ENCODE assay signal across 22 cellular contexts in the genomic region with DNA sequence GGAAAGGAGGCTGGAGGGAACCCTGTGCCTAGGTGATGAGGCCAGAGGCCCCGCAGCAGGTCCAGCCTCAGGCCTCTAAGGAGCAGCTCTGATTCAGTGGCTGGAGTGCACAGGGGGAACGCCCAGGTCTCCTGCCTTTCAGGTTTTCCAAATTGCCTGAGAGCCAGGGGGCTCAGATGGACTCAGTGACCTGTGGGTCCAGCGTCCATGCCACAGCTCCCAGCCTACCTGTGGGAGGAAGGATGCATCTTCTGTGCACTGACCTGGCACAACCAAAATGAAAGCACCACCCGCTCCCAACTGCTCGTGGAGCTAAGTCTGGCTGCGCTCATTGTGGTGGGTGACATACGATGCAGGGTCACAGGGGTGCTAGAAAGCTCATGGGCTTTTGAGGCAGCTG.
"Had no signal": no experiment of that assay in that cellular context is flagged by ENCODE, and none has a peak within 500 bp of the region (broad histone marks: within the 10 kb centered on the region; RNA-seq: fewer than 3 reads in every experiment).

No MANE protein-coding gene starts in this region.

- H3K4me1 ChIP-seq: prostate gland, tibial nerve, upper lobe of left lung had no signal

- DNase-seq: heart right ventricle; islet precursor cell; left ventricle myocardium inferior; naive B cell; natural killer cell; nephron progenitor cell; ovary; retina; right cardiac atrium; stimulated activated CD4-positive, alpha-beta T cell treated with anti-CD3 and anti-CD28 coated beads, Interleukin-4, amount 100 ng/mL, for 24 hours; stimulated activated naive CD4-positive, alpha-beta T cell had no signal

- H3K9me3 ChIP-seq: heart right ventricle, left ventricle myocardium inferior, ovary, prostate gland, suprapubic skin, thoracic aorta, tibial nerve, upper lobe of left lung had no signal

- H3K4me3 ChIP-seq: heart right ventricle, hepatocyte, left ventricle myocardium inferior, lung, neural progenitor cell, ovary, prostate gland, skin epidermis, suprapubic skin, thoracic aorta, tibial nerve, upper lobe of left lung had no signal

- H3K27ac ChIP-seq: heart right ventricle, hepatocyte, left ventricle myocardium inferior, neural progenitor cell, ovary, prostate gland, skin epidermis, suprapubic skin, thoracic aorta, tibial nerve, upper lobe of left lung had no signal

- ATAC-seq: heart right ventricle, natural killer cell, right cardiac atrium, sciatic nerve had no signal

- H3K36me3 ChIP-seq: left ventricle myocardium inferior, neural progenitor cell, ovary, prostate gland, suprapubic skin, thoracic aorta, upper lobe of left lung had no signal

- FAIRE-seq: urothelium cell line had no signal

- H3K27me3 ChIP-seq: hepatocyte, neural progenitor cell, ovary, tibial nerve had no signal

- H3K9ac ChIP-seq: neural progenitor cell had no signal
